Comparison of ENCODE assay signal across 1 cellular context in the genomic region with DNA sequence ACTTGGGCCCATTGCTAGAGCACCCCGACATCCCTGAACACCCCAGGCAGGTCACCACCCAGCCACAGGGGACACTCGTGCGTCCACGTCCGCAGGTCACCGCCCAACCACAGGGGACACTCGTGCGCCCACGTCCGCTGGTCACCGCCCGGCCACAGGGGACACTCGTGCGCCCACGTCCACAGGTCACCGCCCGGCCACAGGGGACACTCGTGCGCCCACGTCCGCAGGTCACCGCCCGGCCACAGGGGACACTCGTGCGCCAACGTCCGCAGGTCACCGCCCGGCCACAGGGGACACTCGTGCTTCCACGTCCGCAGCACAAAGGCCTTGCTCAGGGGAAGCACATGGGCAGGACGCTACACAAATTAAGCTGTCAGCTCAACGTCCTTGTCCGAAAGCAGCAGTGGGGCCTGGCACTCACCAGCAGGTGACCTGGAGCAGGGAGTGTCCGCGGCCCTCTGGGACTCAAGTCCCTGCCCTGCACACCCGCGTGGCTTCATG.
TF ChIP-seq lines count a peak whose summit lies in the region.

No MANE protein-coding gene starts in this region.

TF ChIP-seq in HepG2, 621 proteins besides CTCF, POLR2A, EP300 and RAD21 (continued from another document and continues in another):
- TF ChIP-seq ATF1 (CRISPR knock-in tag; IDR thresholded peaks at IDR 0.05) (no peak), RBM22 (optimal IDR thresholded peaks at IDR 0.05; ENCODE audit: low read length) (no peak), NFATC3 (CRISPR knock-in tag; IDR thresholded peaks at IDR 0.05) (no peak), ZNF275 (CRISPR knock-in tag; IDR thresholded peaks at IDR 0.05; ENCODE audit: borderline replicate concordance) (no peak), ZNF724P (CRISPR knock-in tag; IDR thresholded peaks at IDR 0.05; ENCODE audit: borderline replicate concordance) (no peak), ZNF264 (CRISPR knock-in tag; IDR thresholded peaks at IDR 0.05) (no peak), HCFC1 (IDR thresholded peaks at IDR 0.05; ENCODE audit: low read depth, low read length) (no peak), MZF1 (CRISPR knock-in tag; IDR thresholded peaks at IDR 0.05; ENCODE audit: borderline replicate concordance) (no peak), ZBTB3 (CRISPR knock-in tag; IDR thresholded peaks at IDR 0.05; ENCODE audit: borderline replicate concordance, low read depth) (no peak), ZNF143 (CRISPR knock-in tag; IDR thresholded peaks at IDR 0.05) (no peak), ZNF326 (CRISPR knock-in tag; IDR thresholded peaks at IDR 0.05; ENCODE audit: borderline replicate concordance) (no peak), ZNF484 (CRISPR knock-in tag; IDR thresholded peaks at IDR 0.05; ENCODE audit: borderline replicate concordance, low read depth) (no peak), CREB3 (CRISPR knock-in tag; IDR thresholded peaks at IDR 0.05) (no peak), ZBED4 (CRISPR knock-in tag; IDR thresholded peaks at IDR 0.05; ENCODE audit: borderline replicate concordance) (no peak), HNF4A (CRISPR knock-in tag; IDR thresholded peaks at IDR 0.05) (no peak; the same call in 1 of the 2 replicates), TAF15 (IDR thresholded peaks at IDR 0.05; ENCODE audit: low read depth, low read length, poor library complexity, severe bottlenecking) (peak; percentile 63), SRY (CRISPR knock-in tag; IDR thresholded peaks at IDR 0.05) (no peak), HNRNPL (IDR thresholded peaks at IDR 0.05; ENCODE audit: low read depth, low read length) (0 out of 2 replicates have a peak, but pooled peaks have one; percentile 48), ZFAT (CRISPR knock-in tag; conservative IDR thresholded peaks at IDR 0.05) (no peak), PBX3 (CRISPR knock-in tag; IDR thresholded peaks at IDR 0.05; ENCODE audit: borderline replicate concordance) (no peak), RARG (CRISPR knock-in tag; IDR thresholded peaks at IDR 0.05; ENCODE audit: low read depth) (no peak), SOX13 (IDR thresholded peaks at IDR 0.05) (peak; percentile 76), SOX13 (CRISPR knock-in tag; conservative IDR thresholded peaks at IDR 0.05 in 1 of 2, IDR thresholded peaks at IDR 0.05 in 1 of 2) (no peak), FOSL2 (CRISPR knock-in tag; IDR thresholded peaks at IDR 0.05) (peak; percentile 18; the same call in 1 of the 2 replicates), POLR2AphosphoS5 (IDR thresholded peaks at IDR 0.05; ENCODE audit: low read depth, low read length) (no peak), ZFP82 (CRISPR knock-in tag; IDR thresholded peaks at IDR 0.05; ENCODE audit: borderline replicate concordance) (no peak), TEAD2 (CRISPR knock-in tag; IDR thresholded peaks at IDR 0.05) (no peak), ZNF205 (CRISPR knock-in tag; IDR thresholded peaks at IDR 0.05) (0 out of 2 replicates have a peak, but pooled peaks have one; percentile 42)
- TF ChIP-seq, protein P1, sequence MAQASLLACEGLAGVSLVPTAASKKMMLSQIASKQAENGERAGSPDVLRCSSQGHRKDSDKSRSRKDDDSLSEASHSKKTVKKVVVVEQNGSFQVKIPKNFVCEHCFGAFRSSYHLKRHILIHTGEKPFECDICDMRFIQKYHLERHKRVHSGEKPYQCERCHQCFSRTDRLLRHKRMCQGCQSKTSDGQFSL (CRISPR knock-in tag; IDR thresholded peaks at IDR 0.05), result no peak; the same call in 1 of the 2 replicates
- TF ChIP-seq, protein P2, sequence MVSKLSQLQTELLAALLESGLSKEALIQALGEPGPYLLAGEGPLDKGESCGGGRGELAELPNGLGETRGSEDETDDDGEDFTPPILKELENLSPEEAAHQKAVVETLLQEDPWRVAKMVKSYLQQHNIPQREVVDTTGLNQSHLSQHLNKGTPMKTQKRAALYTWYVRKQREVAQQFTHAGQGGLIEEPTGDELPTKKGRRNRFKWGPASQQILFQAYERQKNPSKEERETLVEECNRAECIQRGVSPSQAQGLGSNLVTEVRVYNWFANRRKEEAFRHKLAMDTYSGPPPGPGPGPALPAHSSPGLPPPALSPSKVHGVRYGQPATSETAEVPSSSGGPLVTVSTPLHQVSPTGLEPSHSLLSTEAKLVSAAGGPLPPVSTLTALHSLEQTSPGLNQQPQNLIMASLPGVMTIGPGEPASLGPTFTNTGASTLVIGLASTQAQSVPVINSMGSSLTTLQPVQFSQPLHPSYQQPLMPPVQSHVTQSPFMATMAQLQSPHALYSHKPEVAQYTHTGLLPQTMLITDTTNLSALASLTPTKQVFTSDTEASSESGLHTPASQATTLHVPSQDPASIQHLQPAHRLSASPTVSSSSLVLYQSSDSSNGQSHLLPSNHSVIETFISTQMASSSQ (IDR thresholded peaks at IDR 0.05; ENCODE audit: low read depth), result no peak
- TF ChIP-seq, protein P2 (CRISPR knock-in tag; IDR thresholded peaks at IDR 0.05; ENCODE audit: borderline replicate concordance), result no peak; the same call in 1 of the 2 replicates
- TF ChIP-seq, protein P3, sequence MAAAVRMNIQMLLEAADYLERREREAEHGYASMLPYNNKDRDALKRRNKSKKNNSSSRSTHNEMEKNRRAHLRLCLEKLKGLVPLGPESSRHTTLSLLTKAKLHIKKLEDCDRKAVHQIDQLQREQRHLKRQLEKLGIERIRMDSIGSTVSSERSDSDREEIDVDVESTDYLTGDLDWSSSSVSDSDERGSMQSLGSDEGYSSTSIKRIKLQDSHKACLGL (CRISPR knock-in tag; IDR thresholded peaks at IDR 0.05), result no peak
- TF ChIP-seq, protein P4, sequence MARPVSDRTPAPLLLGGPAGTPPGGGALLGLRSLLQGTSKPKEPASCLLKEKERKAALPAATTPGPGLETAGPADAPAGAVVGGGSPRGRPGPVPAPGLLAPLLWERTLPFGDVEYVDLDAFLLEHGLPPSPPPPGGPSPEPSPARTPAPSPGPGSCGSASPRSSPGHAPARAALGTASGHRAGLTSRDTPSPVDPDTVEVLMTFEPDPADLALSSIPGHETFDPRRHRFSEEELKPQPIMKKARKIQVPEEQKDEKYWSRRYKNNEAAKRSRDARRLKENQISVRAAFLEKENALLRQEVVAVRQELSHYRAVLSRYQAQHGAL (CRISPR knock-in tag; IDR thresholded peaks at IDR 0.05; ENCODE audit: not compliant biosample characterization), result no peak
- TF ChIP-seq, protein P5, sequence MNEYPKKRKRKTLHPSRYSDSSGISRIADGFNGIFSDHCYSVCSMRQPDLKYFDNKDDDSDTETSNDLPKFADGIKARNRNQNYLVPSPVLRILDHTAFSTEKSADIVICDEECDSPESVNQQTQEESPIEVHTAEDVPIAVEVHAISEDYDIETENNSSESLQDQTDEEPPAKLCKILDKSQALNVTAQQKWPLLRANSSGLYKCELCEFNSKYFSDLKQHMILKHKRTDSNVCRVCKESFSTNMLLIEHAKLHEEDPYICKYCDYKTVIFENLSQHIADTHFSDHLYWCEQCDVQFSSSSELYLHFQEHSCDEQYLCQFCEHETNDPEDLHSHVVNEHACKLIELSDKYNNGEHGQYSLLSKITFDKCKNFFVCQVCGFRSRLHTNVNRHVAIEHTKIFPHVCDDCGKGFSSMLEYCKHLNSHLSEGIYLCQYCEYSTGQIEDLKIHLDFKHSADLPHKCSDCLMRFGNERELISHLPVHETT (CRISPR knock-in tag; conservative IDR thresholded peaks at IDR 0.05), result no peak
- TF ChIP-seq, protein P6, sequence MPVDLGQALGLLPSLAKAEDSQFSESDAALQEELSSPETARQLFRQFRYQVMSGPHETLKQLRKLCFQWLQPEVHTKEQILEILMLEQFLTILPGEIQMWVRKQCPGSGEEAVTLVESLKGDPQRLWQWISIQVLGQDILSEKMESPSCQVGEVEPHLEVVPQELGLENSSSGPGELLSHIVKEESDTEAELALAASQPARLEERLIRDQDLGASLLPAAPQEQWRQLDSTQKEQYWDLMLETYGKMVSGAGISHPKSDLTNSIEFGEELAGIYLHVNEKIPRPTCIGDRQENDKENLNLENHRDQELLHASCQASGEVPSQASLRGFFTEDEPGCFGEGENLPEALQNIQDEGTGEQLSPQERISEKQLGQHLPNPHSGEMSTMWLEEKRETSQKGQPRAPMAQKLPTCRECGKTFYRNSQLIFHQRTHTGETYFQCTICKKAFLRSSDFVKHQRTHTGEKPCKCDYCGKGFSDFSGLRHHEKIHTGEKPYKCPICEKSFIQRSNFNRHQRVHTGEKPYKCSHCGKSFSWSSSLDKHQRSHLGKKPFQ (CRISPR knock-in tag; IDR thresholded peaks at IDR 0.05; ENCODE audit: insufficient replicate concordance), result no peak
- TF ChIP-seq, protein P7, sequence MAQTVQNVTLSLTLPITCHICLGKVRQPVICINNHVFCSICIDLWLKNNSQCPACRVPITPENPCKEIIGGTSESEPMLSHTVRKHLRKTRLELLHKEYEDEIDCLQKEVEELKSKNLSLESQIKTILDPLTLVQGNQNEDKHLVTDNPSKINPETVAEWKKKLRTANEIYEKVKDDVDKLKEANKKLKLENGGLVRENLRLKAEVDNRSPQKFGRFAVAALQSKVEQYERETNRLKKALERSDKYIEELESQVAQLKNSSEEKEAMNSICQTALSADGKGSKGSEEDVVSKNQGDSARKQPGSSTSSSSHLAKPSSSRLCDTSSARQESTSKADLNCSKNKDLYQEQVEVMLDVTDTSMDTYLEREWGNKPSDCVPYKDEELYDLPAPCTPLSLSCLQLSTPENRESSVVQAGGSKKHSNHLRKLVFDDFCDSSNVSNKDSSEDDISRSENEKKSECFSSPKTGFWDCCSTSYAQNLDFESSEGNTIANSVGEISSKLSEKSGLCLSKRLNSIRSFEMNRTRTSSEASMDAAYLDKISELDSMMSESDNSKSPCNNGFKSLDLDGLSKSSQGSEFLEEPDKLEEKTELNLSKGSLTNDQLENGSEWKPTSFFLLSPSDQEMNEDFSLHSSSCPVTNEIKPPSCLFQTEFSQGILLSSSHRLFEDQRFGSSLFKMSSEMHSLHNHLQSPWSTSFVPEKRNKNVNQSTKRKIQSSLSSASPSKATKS (CRISPR knock-in tag; IDR thresholded peaks at IDR 0.05), result no peak
